1 cellular context compared by ENCODE assay signal in genomic region chr4:184317234-184317918, GRCh38.
TF ChIP-seq lines count a peak whose summit lies in the region.

No MANE protein-coding gene starts in this region.

TF ChIP-seq in K562, 482 proteins besides CTCF, POLR2A, EP300 and RAD21:
- no peak for TF ChIP-seq CREB3 (tag; conservative IDR thresholded peaks at IDR 0.05; ENCODE audit: low read depth)
- no peak for TF ChIP-seq TAF1 (IDR thresholded peaks at IDR 0.05; ENCODE audit: control insufficient read depth, extremely low read depth, insufficient read depth, low read length, severe bottlenecking)
- no peak for TF ChIP-seq ZSCAN32 (CRISPR knock-in tag; IDR thresholded peaks at IDR 0.05)
- TF ChIP-seq NUFIP1 (IDR thresholded peaks at IDR 0.05; ENCODE audit: partially characterized antibody): no peak
